In genomic region chrX:153643431-153644351, GRCh38 we compare ENCODE assay signal across 8 cellular contexts. TPM values are rescaled to one million over a fixed set of nuclear protein-coding genes. Genes with fewer than 3 reads are reported as not detected.
DNase-seq lines count a peak whose midpoint lies in the region; ATAC-seq and TF ChIP-seq lines count a peak whose summit lies in the region.

No MANE protein-coding gene starts in this region.

- H3K4me1 ChIP-seq in psoas muscle, result peaks cover 4% of the 10 kb centered on the region

- no peaks in the 10 kb centered on the region for H3K9me3 ChIP-seq in psoas muscle

- ATAC-seq in psoas muscle (peak in 3 of 4 donors; percentile 46 to 77 (median 70)), omental fat pad (ENCODE audit: low FRiP score) (no peak)

- peaks cover 0 to 72% (median 15%) of the 10 kb centered on the region in 3 donors for H3K27me3 ChIP-seq in psoas muscle (ENCODE audit: insufficient read depth in 3 of 3, low read length in 2 of 3)

- WGBS in psoas muscle, 3 donors, result 0 to 31% (median 1%) methylated on average over 16 to 80 of the region's 84 CpGs

- peak overlapping the region; percentile 27 for H3K4me3 ChIP-seq in psoas muscle

- TF ChIP-seq CTCF in psoas muscle (IDR thresholded peaks at IDR 0.05), result peak; percentile 19
- no peak for TF ChIP-seq CTCF in omental fat pad (IDR thresholded peaks at IDR 0.05)

- no peak for TF ChIP-seq POLR2A in erythroblast (IDR thresholded peaks at IDR 0.05; ENCODE audit: low read length)

- intact Hi-C loops in psoas muscle (cut with DNase I), result no loop called here

- no peaks in the 10 kb centered on the region for H3K36me3 ChIP-seq in psoas muscle (ENCODE audit: insufficient read depth in 1 of 2, low read depth in 1 of 2)

- DNase-seq in DMS 273 (lab: John Stamatoyannopoulos, UW; ENCODE audit: unreplicated experiment) (peak; percentile 69), DMS 273 treated with DMSO at 0.1 percent for 48 hours (lab: John Stamatoyannopoulos, UW) (no peak), NCI-H526 treated with DMSO at 0.1 percent for 48 hours (lab: John Stamatoyannopoulos, UW) (peak; percentile 2), erythroblast (lab: John Stamatoyannopoulos, UW) (peak; percentile 13 to 53), psoas muscle (no peak), HPDE6-E6E7 (ENCODE audit: extremely low spot score) (no peak), omental fat pad (ENCODE audit: low spot score) (no peak), DMS153 treated with DMSO at 0.1 percent for 48 hours (lab: John Stamatoyannopoulos, UW; ENCODE audit: unreplicated experiment) (no peak)

- no peak overlapping the region for H3K27ac ChIP-seq in psoas muscle

RNA-seq across cellular contexts. Expression of gene DUSP9, which starts 3.3 kb away (rescaled TPM):
- not detected for total RNA-seq in psoas muscle
- polyA plus RNA-seq in psoas muscle, result not detected
- 1 to 10 TPM in 1 of 4 donors, under 1 TPM in 1, not detected in 2; 0.48 to 2.3 TPM for total RNA-seq in omental fat pad

RNA-seq across cellular contexts. Expression of gene PNCK, which starts 29.9 kb away (rescaled TPM):
- total RNA-seq in psoas muscle (1 to 10 TPM in 1 of 4 donors, under 1 TPM in 3; 0.79 to 1.9 (median 0.92) TPM), omental fat pad (under 1 TPM in 2 of 4 donors, not detected in 2; 0.46 to 0.60 TPM)
- 1 to 10 TPM in 1 of 3 donors, under 1 TPM in 2; 0.21 to 1.0 (median 0.35) TPM for polyA plus RNA-seq in psoas muscle

RNA-seq across cellular contexts. Expression of gene SLC6A8, which starts 44.0 kb away (rescaled TPM):
- total RNA-seq in psoas muscle, result 100 to 1,000 TPM in 2 of 4 donors, 10 to 100 TPM in 2; 82.2 to 256 (median 117) TPM
- polyA plus RNA-seq in psoas muscle, result 100 to 1,000 TPM in 2 of 3 donors, 10 to 100 TPM in 1; 84.9 to 209 (median 104) TPM
- 10 to 100 TPM; 13.5 to 32.4 (median 26.3) TPM for total RNA-seq in omental fat pad

RNA-seq across cellular contexts. Expression of gene CCNQ, which starts 44.8 kb away (rescaled TPM):
- total RNA-seq in psoas muscle (10 to 100 TPM; 17.0 to 34.3 (median 20.6) TPM), omental fat pad (10 to 100 TPM; 26.0 to 42.6 (median 31.0) TPM)
- polyA plus RNA-seq in psoas muscle, result 10 to 100 TPM; 47.8 to 53.5 (median 48.6) TPM

Comparison
In these comparisons a context has a peak if more than half of its experiments do, and no peak if none do; other contexts are left out.
1. DNase-seq: peak in DMS 273 (single experiment), NCI-H526 treated with DMSO at 0.1 percent for 48 hours (single experiment) and erythroblast (2 of 2); none in DMS 273 treated with DMSO at 0.1 percent for 48 hours (single experiment), psoas muscle (0 of 2), HPDE6-E6E7 (single experiment), omental fat pad (single experiment) and DMS153 treated with DMSO at 0.1 percent for 48 hours (single experiment).